ENCODE assay signal across 27 cellular contexts in genomic region chr5:7385681-7386080, GRCh38. TPM values are rescaled to one million over a fixed set of nuclear protein-coding genes. Genes with fewer than 3 reads are reported as not detected.
"Had no signal": no experiment of that assay in that cellular context is flagged by ENCODE, and none has a peak within 500 bp of the region (broad histone marks: within the 10 kb centered on the region; RNA-seq: fewer than 3 reads in every experiment).

No MANE protein-coding gene starts in this region.

- H3K36me3 ChIP-seq: left ventricle myocardium inferior, ovary, right atrium auricular region, right lobe of liver, stomach, thyroid gland, transverse colon, upper lobe of left lung, vagina had no signal

- H3K4me1 Mint-ChIP-seq: naive thymus-derived CD4-positive, alpha-beta T cell; stimulated activated memory B cell treated with anti-CD40 and anti-IgM and Interleukin-4, amounts not matched to agents 10 μg/mL and 1 μg/mL and 100 μg/mL, for 72 hours had no signal

- H3K4me1 ChIP-seq: left ventricle myocardium inferior, right atrium auricular region, right lobe of liver, stomach, testis, thyroid gland, transverse colon, upper lobe of left lung, vagina had no signal

- H3K4me2 ChIP-seq: smooth muscle cell had no signal

- ATAC-seq: mucosa of descending colon; naive thymus-derived CD4-positive, alpha-beta T cell; natural killer cell treated with Interleukin-12 subunit alpha and Interleukin-12 subunit beta and Interleukin-15 and Interleukin-18, amount 100 ng/mL, for 72 hours; right lobe of liver; stimulated activated memory B cell treated with anti-CD40 and anti-IgM and Interleukin-4, amounts not matched to agents 10 μg/mL and 1 μg/mL and 100 μg/mL, for 72 hours had no signal

- H3K4me3 Mint-ChIP-seq: naive thymus-derived CD4-positive, alpha-beta T cell; natural killer cell treated with Interleukin-12 subunit alpha and Interleukin-12 subunit beta and Interleukin-15 and Interleukin-18, amount 100 ng/mL, for 72 hours; stimulated activated memory B cell treated with anti-CD40 and anti-IgM and Interleukin-4, amounts not matched to agents 10 μg/mL and 1 μg/mL and 100 μg/mL, for 72 hours had no signal

- H3K27ac Mint-ChIP-seq: naive thymus-derived CD4-positive, alpha-beta T cell; natural killer cell treated with Interleukin-12 subunit alpha and Interleukin-12 subunit beta and Interleukin-15 and Interleukin-18, amount 100 ng/mL, for 72 hours; progenitor cell of endocrine pancreas; stimulated activated memory B cell treated with anti-CD40 and anti-IgM and Interleukin-4, amounts not matched to agents 10 μg/mL and 1 μg/mL and 100 μg/mL, for 72 hours had no signal

- H3K9me3 Mint-ChIP-seq: stimulated activated memory B cell treated with anti-CD40 and anti-IgM and Interleukin-4, amounts not matched to agents 10 μg/mL and 1 μg/mL and 100 μg/mL, for 72 hours had no signal

- H3K27me3 Mint-ChIP-seq: natural killer cell treated with Interleukin-12 subunit alpha and Interleukin-12 subunit beta and Interleukin-15 and Interleukin-18, amount 100 ng/mL, for 72 hours; stimulated activated memory B cell treated with anti-CD40 and anti-IgM and Interleukin-4, amounts not matched to agents 10 μg/mL and 1 μg/mL and 100 μg/mL, for 72 hours had no signal

- H3K4me3 ChIP-seq: left ventricle myocardium inferior, lung, mucosa of descending colon, ovary, right atrium auricular region, right lobe of liver, smooth muscle cell, stomach, testis, thyroid gland, transverse colon, upper lobe of left lung, vagina had no signal

- H3K27ac ChIP-seq: left ventricle myocardium inferior, ovary, right atrium auricular region, right lobe of liver, stomach, testis, thyroid gland, transverse colon, upper lobe of left lung, vagina had no signal

- H3K9me3 ChIP-seq: left ventricle myocardium inferior, mucosa of descending colon, ovary, right atrium auricular region, right lobe of liver, stomach, testis, thyroid gland, transverse colon, upper lobe of left lung, vagina had no signal

- H3K27me3 ChIP-seq: ovary, right atrium auricular region, right lobe of liver, testis, thyroid gland, transverse colon, upper lobe of left lung, vagina had no signal

- DNase-seq: islet precursor cell; left ventricle myocardium inferior; midbrain; mucosa of descending colon; naive thymus-derived CD4-positive, alpha-beta T cell; ovary; right lobe of liver; stimulated activated CD4-positive, alpha-beta T cell treated with anti-CD3 and anti-CD28 coated beads, Interleukin-1b, Interleukin-23, amount 100 ng/mL, for 48 hours; stimulated activated CD4-positive, alpha-beta T cell treated with anti-CD3 and anti-CD28 coated beads, Interleukin-2, amount 100 ng/mL, for 48 hours; stimulated activated CD4-positive, alpha-beta T cell treated with anti-CD3 and anti-CD28 coated beads, Interleukin-4, amount 100 ng/mL, for 4 hours; stimulated activated CD8-positive, alpha-beta memory T cell treated with anti-CD3 and anti-CD28 coated beads, Interleukin-4, amount 100 ng/mL, for 48 hours; stimulated activated naive CD4-positive, alpha-beta T cell treated with Interleukin-2 at 50 U/mL for 16 hours; stomach; testis; thyroid gland; transverse colon; upper lobe of left lung had no signal

RNA-seq across cellular contexts. Expression of gene ADCY2, which starts 10.3 kb away (rescaled TPM):
- total RNA-seq: myocyte; naive thymus-derived CD4-positive, alpha-beta T cell; natural killer cell treated with Interleukin-12 subunit alpha and Interleukin-12 subunit beta and Interleukin-15 and Interleukin-18, amount 100 ng/mL, for 72 hours; pulmonary artery endothelial cell; renal cortical epithelial cell had no signal
- polyA plus RNA-seq: naive thymus-derived CD4-positive, alpha-beta T cell had no signal
